In genomic region chr15:40486066-40486770, GRCh38 we compare ENCODE assay signal across 22 cellular contexts.
"Had no signal": no experiment of that assay in that cellular context is flagged by ENCODE, and none has a peak within 500 bp of the region (broad histone marks: within the 10 kb centered on the region; RNA-seq: fewer than 3 reads in every experiment).

No MANE protein-coding gene starts in this region.

- H2AFZ ChIP-seq: parathyroid adenoma had no signal

- H3K27me3 Mint-ChIP-seq: activated naive CD4-positive, alpha-beta T cell treated with anti-CD3 and anti-CD28 coated beads, Interleukin-2, amount 50 U/mL, for 24 hours had no signal

- H3K36me3 Mint-ChIP-seq: activated naive CD4-positive, alpha-beta T cell treated with anti-CD3 and anti-CD28 coated beads, Interleukin-2, amount 50 U/mL, for 24 hours; WTC11 had no signal

- ATAC-seq: activated CD4-positive, alpha-beta T cell treated with anti-CD3 and anti-CD28 coated beads for 36 hours; heart left ventricle; left cardiac atrium; right cardiac atrium; WTC11 had no signal

- H3K4me1 Mint-ChIP-seq: activated CD4-positive, alpha-beta T cell treated with anti-CD3 and anti-CD28 coated beads for 36 hours; activated naive CD4-positive, alpha-beta T cell treated with anti-CD3 and anti-CD28 coated beads, Interleukin-2, amount 50 U/mL, for 24 hours; central memory CD8-positive, alpha-beta T cell; endodermal cell; WTC11 had no signal

- H3K4me3 ChIP-seq: adrenal gland, breast epithelium, dorsolateral prefrontal cortex, esophagus squamous epithelium, tibial artery had no signal

- H3K79me2 ChIP-seq: parathyroid adenoma had no signal

- H3K27me3 ChIP-seq: adrenal gland, breast epithelium, esophagus squamous epithelium, heart left ventricle had no signal

- H3K4me1 ChIP-seq: adrenal gland, breast epithelium, esophagus squamous epithelium, heart left ventricle, parathyroid adenoma, tibial artery had no signal

- H3K36me3 ChIP-seq: adrenal gland, breast epithelium, esophagus squamous epithelium, heart left ventricle, tibial artery had no signal

- H3K27ac Mint-ChIP-seq: activated CD4-positive, alpha-beta T cell treated with anti-CD3 and anti-CD28 coated beads for 36 hours; activated naive CD4-positive, alpha-beta T cell treated with anti-CD3 and anti-CD28 coated beads, Interleukin-2, amount 50 U/mL, for 24 hours; endodermal cell; stimulated activated naive CD8-positive, alpha-beta T cell treated with anti-CD3 and anti-CD28 coated beads, Interleukin-15, Interleukin-2, amounts not matched to agents 100 ng/mL and 50 ng/mL, for 24 hours; T-helper 2 cell treated with Interferon-gamma antibody and Interleukin-4, amounts not matched to agents 5 μg/mL and 100 μg/mL, for 36 hours; WTC11 had no signal

- H3K4me3 Mint-ChIP-seq: activated CD4-positive, alpha-beta T cell treated with anti-CD3 and anti-CD28 coated beads for 36 hours; activated naive CD4-positive, alpha-beta T cell treated with anti-CD3 and anti-CD28 coated beads, Interleukin-2, amount 50 U/mL, for 24 hours; central memory CD8-positive, alpha-beta T cell; endodermal cell; nephron; stimulated activated naive CD8-positive, alpha-beta T cell treated with anti-CD3 and anti-CD28 coated beads, Interleukin-15, Interleukin-2, amounts not matched to agents 100 ng/mL and 50 ng/mL, for 24 hours; T-helper 2 cell treated with Interferon-gamma antibody and Interleukin-4, amounts not matched to agents 5 μg/mL and 100 μg/mL, for 36 hours; WTC11 had no signal

- DNase-seq: activated CD4-positive, alpha-beta T cell treated with anti-CD3 and anti-CD28 coated beads for 36 hours; activated CD4-positive, alpha-beta T cell treated with anti-CD3 and anti-CD28 coated beads, Interleukin-2, amount 50 U/mL, for 4 hours; activated effector memory CD4-positive, alpha-beta T cell treated with anti-CD3 and anti-CD28 coated beads, Interleukin-2, amount 50 U/mL, for 16 hours; dorsolateral prefrontal cortex; endodermal cell; esophagus squamous epithelium; heart left ventricle; left cardiac atrium; right cardiac atrium; stimulated activated CD4-positive, alpha-beta T cell treated with anti-CD3 and anti-CD28 coated beads, Interleukin-12 subunit alpha, Interleukin-12 subunit beta, amount 100 ng/mL, for 4 hours; stimulated activated CD4-positive, alpha-beta T cell treated with anti-CD3 and anti-CD28 coated beads, Interleukin-4, amount 100 ng/mL, for 4 hours; substantia nigra; tibial artery had no signal

- H3K9me3 Mint-ChIP-seq: activated naive CD4-positive, alpha-beta T cell treated with anti-CD3 and anti-CD28 coated beads, Interleukin-2, amount 50 U/mL, for 24 hours; central memory CD8-positive, alpha-beta T cell; nephron; stimulated activated naive CD8-positive, alpha-beta T cell treated with anti-CD3 and anti-CD28 coated beads, Interleukin-15, Interleukin-2, amounts not matched to agents 100 ng/mL and 50 ng/mL, for 24 hours; T-helper 2 cell treated with Interferon-gamma antibody and Interleukin-4, amounts not matched to agents 5 μg/mL and 100 μg/mL, for 36 hours; WTC11 had no signal

- H3K27ac ChIP-seq: adrenal gland, breast epithelium, dorsolateral prefrontal cortex, esophagus squamous epithelium, heart left ventricle, parathyroid adenoma, tibial artery had no signal

- H3K9me3 ChIP-seq: adrenal gland, breast epithelium, esophagus squamous epithelium, heart left ventricle, tibial artery had no signal
